Comparison of ENCODE assay signal across 1 cellular context in genomic region chr1:180502361-180503273, GRCh38.
A peak's percentile ranks its signal among the peaks of the same experiment; 100 is the strongest.
TF ChIP-seq lines count a peak whose summit lies in the region.

Gene ACBD6, minus strand, starts transcription at chr1:180502577. Its CDS starts 311 bp downstream, at chr1:180502266.

TF ChIP-seq in K562, 482 proteins besides CTCF, POLR2A, EP300 and RAD21 (continued from another document and continues in another):
- TF ChIP-seq CHAMP1 (IDR thresholded peaks at IDR 0.05) (peak; percentile 91), NONO (IDR thresholded peaks at IDR 0.05; ENCODE audit: low read depth in 2 of 2, low read length in 1 of 2) (peak; percentile 71; a peak in 3 of 4 replicates), U2AF1 (optimal IDR thresholded peaks at IDR 0.05; ENCODE audit: low read depth, low read length) (peak; percentile 95), NR2C2 (CRISPR knock-in tag; IDR thresholded peaks at IDR 0.05) (no peak), NR2C2 (tag; IDR thresholded peaks at IDR 0.05) (peak; percentile 73), ARHGAP35 (IDR thresholded peaks at IDR 0.05; ENCODE audit: partially characterized antibody) (no peak), BRCA1 (IDR thresholded peaks at IDR 0.05) (no peak), BRCA1 (CRISPR knock-in tag; IDR thresholded peaks at IDR 0.05) (peak; percentile 95; the same call in 1 of the 2 replicates), GTF2F1 (IDR thresholded peaks at IDR 0.05; ENCODE audit: low read depth, low read length) (peak; percentile 63; the same call in 1 of the 2 replicates), MLX (CRISPR knock-in tag; conservative IDR thresholded peaks at IDR 0.05) (peak in 1 of 2 experiments; percentile 92; a peak in 1 of 4 replicates), USF2 (CRISPR knock-in tag; IDR thresholded peaks at IDR 0.05) (peak; percentile 99), ZNF436 (CRISPR knock-in tag; IDR thresholded peaks at IDR 0.05) (0 out of 2 replicates have a peak, but pooled peaks have one; percentile 6), ESRRA (IDR thresholded peaks at IDR 0.05; ENCODE audit: borderline replicate concordance, low read depth) (peak; percentile 51), TRIM25 (IDR thresholded peaks at IDR 0.05; ENCODE audit: borderline replicate concordance) (no peak), ETV1 (tag; conservative IDR thresholded peaks at IDR 0.05; ENCODE audit: low read depth) (peak; percentile 55; the same call in 1 of the 2 replicates), USF1 (CRISPR knock-in tag; IDR thresholded peaks at IDR 0.05) (peak; percentile 99), FOSL1 (tag; conservative IDR thresholded peaks at IDR 0.05) (peak; percentile 67), ARID1B (IDR thresholded peaks at IDR 0.05) (0 out of 2 replicates have a peak, but pooled peaks have one; percentile 6), ZKSCAN8 (CRISPR knock-in tag; IDR thresholded peaks at IDR 0.05) (no peak), MECOM (CRISPR knock-in tag; IDR thresholded peaks at IDR 0.05) (peak; percentile 3; the same call in 1 of the 2 replicates), PREB (CRISPR knock-in tag; IDR thresholded peaks at IDR 0.05) (no peak), BRD9 (IDR thresholded peaks at IDR 0.05; ENCODE audit: low read depth, partially characterized antibody) (peak; percentile 84), GABPA (tag; conservative IDR thresholded peaks at IDR 0.05; ENCODE audit: low read depth) (peak; percentile 93), HCFC1 (IDR thresholded peaks at IDR 0.05; ENCODE audit: low read depth, low read length) (peak; percentile 79), JUNB (CRISPR knock-in tag; conservative IDR thresholded peaks at IDR 0.05) (no peak), PHTF2 (CRISPR knock-in tag; IDR thresholded peaks at IDR 0.05) (no peak), ZBTB1 (CRISPR knock-in tag; IDR thresholded peaks at IDR 0.05; ENCODE audit: borderline replicate concordance, low read depth) (peak; percentile 94), ETV6 (IDR thresholded peaks at IDR 0.05; ENCODE audit: borderline replicate concordance in 1 of 2, low read depth in 2 of 2, low read length in 1 of 2) (0 out of 4 replicates have a peak, but pooled peaks of 1 of the 2 experiments have one; percentile 18), ETV6 (CRISPR knock-in tag; IDR thresholded peaks at IDR 0.05; ENCODE audit: borderline replicate concordance) (peak; percentile 92; the same call in 1 of the 2 replicates), TFE3 (CRISPR knock-in tag; IDR thresholded peaks at IDR 0.05) (peak; percentile 95), FOS (IDR thresholded peaks at IDR 0.05; ENCODE audit: extremely low read depth, insufficient read length) (no peak), CHD2 (IDR thresholded peaks at IDR 0.05; ENCODE audit: low read depth, low read length) (peak; percentile 73), NFIC (IDR thresholded peaks at IDR 0.05) (peak; percentile 64), ZNF316 (IDR thresholded peaks at IDR 0.05) (0 out of 2 replicates have a peak, but pooled peaks have one; percentile 49), NKRF (IDR thresholded peaks at IDR 0.05; ENCODE audit: borderline replicate concordance) (peak; percentile 15; the same call in 1 of the 2 replicates), ZZZ3 (IDR thresholded peaks at IDR 0.05) (no peak), NR1H2 (CRISPR knock-in tag; IDR thresholded peaks at IDR 0.05) (peak; percentile 95), MTA2 (IDR thresholded peaks at IDR 0.05; ENCODE audit: low read depth) (0 out of 2 replicates have a peak, but pooled peaks have one; percentile 27), ZC3H11A (IDR thresholded peaks at IDR 0.05; ENCODE audit: low read depth, low read length) (0 out of 2 replicates have a peak, but pooled peaks have one; percentile 11), TSC22D4 (tag; IDR thresholded peaks at IDR 0.05) (no peak), THRA (IDR thresholded peaks at IDR 0.05) (no peak), DIDO1 (tag; IDR thresholded peaks at IDR 0.05; ENCODE audit: low read depth) (peak; percentile 84; the same call in 1 of the 2 replicates), MAFK (IDR thresholded peaks at IDR 0.05; ENCODE audit: low read length) (peak; percentile 42; the same call in 1 of the 2 replicates), PCBP1 (IDR thresholded peaks at IDR 0.05; ENCODE audit: low read depth, low read length, poor library complexity, severe bottlenecking) (peak; percentile 80), NR2F6 (CRISPR knock-in tag; IDR thresholded peaks at IDR 0.05) (no peak), CEBPB (tag; IDR thresholded peaks at IDR 0.05) (no peak), HIVEP1 (CRISPR knock-in tag; IDR thresholded peaks at IDR 0.05) (peak; percentile 39; the same call in 1 of the 2 replicates), CBX1 (IDR thresholded peaks at IDR 0.05; ENCODE audit: low read depth) (peak; percentile 67), CBX8 (IDR thresholded peaks at IDR 0.05; ENCODE audit: borderline replicate concordance, extremely low read depth, low read depth, low read length, poor library complexity, severe bottlenecking) (no peak), ZNF766 (CRISPR knock-in tag; conservative IDR thresholded peaks at IDR 0.05) (peak; percentile 72; the same call in 1 of the 2 replicates), KLF1 (tag; IDR thresholded peaks at IDR 0.05) (peak; percentile 93), BRD4 (IDR thresholded peaks at IDR 0.05) (peak; percentile 84), E2F1 (CRISPR knock-in tag; IDR thresholded peaks at IDR 0.05) (peak; percentile 91), SMARCB1 (IDR thresholded peaks at IDR 0.05; ENCODE audit: insufficient read length, low read depth) (peak; percentile 46), ZBTB26 (CRISPR knock-in tag; IDR thresholded peaks at IDR 0.05) (no peak), FIP1L1 (IDR thresholded peaks at IDR 0.05; ENCODE audit: low read depth, low read length, poor library complexity, severe bottlenecking) (peak; percentile 95), TCF7 (IDR thresholded peaks at IDR 0.05; ENCODE audit: borderline replicate concordance) (peak; percentile 86; the same call in 1 of the 2 replicates)
